In genomic region chr3:194245474-194245873, GRCh38 we compare ENCODE assay signal across 26 cellular contexts.
"Had no signal": no experiment of that assay in that cellular context is flagged by ENCODE, and none has a peak within 500 bp of the region (broad histone marks: within the 10 kb centered on the region; RNA-seq: fewer than 3 reads in every experiment).

No MANE protein-coding gene starts in this region.

- H3K9me3 ChIP-seq: left lung, lower lobe of right lung, ovary, prostate gland, sigmoid colon, spleen, tibial nerve, uterus had no signal

- FAIRE-seq: islet of Langerhans, kidney, small intestine had no signal

- DNase-seq: hypothalamus; immature natural killer cell; kidney; left colon; left lung; lower lobe of right lung; mammary epithelial cell; mesenchymal stem cell; naive B cell; natural killer cell; nephron progenitor cell; ovary; posterior cingulate gyrus; retina; right cardiac atrium; small intestine; spleen; stimulated activated CD4-positive, alpha-beta T cell treated with anti-CD3 and anti-CD28 coated beads, Interleukin-4, amount 100 ng/mL, for 24 hours; stimulated activated naive CD4-positive, alpha-beta T cell; substantia nigra; uterus had no signal

- H3K36me3 ChIP-seq: left lung, lower lobe of right lung, ovary, prostate gland, sigmoid colon, spleen, tibial nerve, uterus had no signal

- H3K4me3 ChIP-seq: left lung, lower lobe of right lung, ovary, prostate gland, sigmoid colon, spleen, tibial nerve, uterus had no signal

- H3K27me3 ChIP-seq: left lung, ovary, sigmoid colon, tibial nerve, uterus had no signal

- H3K4me1 ChIP-seq: prostate gland had no signal

- ATAC-seq: left colon; left lung; natural killer cell; right cardiac atrium; stimulated activated effector memory CD8-positive, alpha-beta T cell treated with anti-CD3 and anti-CD28 coated beads, Interleukin-12 subunit alpha, Interleukin-12 subunit beta, amount 100 ng/mL, for 72 hours had no signal

- H3K27ac ChIP-seq: left lung, lower lobe of right lung, ovary, prostate gland, sigmoid colon, tibial nerve, uterus had no signal
